ENCODE assay signal across 8 cellular contexts in the genomic region with DNA sequence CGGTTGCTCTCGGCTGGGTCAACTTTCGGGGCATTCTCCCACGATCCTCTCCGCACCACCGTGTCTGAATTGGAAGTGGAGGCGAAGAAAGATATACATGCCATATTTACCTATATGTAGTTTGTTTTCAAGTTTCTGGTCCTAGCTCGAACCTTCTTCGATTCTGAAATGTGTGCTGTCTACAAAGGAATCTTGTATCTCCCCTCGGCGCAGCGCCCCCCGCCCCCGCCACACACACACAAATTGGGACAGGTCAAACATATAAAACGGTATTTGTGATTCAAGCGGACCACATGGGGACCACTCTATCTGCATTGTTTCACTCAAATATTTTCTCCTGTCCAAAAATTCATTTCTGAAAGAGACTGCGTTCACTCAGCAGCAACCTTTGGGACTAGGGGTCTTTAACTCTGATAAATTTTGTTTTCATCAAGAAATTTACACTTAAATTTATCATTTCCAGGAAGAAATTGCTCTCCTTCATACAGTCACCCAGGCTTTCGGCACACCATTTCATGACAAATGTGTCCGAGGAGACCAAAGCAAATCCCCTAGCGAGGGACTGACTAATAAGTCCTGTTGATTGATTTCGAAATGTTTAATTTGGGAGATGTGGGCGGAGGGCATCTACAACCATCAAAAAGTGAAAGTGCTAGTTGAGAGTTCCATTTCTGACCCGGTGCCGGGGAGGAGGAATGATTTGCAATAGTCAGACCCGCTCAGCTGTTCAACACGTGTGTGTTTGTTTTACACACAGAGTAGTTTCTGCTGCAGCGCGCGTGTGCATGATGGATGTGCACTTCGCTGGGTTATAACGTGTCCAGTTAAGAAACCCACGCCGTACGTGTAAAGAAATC. TPM values are rescaled to one million over a fixed set of nuclear protein-coding genes. Genes with fewer than 3 reads are reported as not detected.
DNase-seq lines count a peak whose midpoint lies in the region; ATAC-seq and TF ChIP-seq lines count a peak whose summit lies in the region.

No MANE protein-coding gene starts in this region.

- POLR2A ChIA-PET in OCI-LY7 (lab: Charles Lee), result interaction anchor here (1.2 kb wide), 1 partner anchor 531 kb away, joined by 3 read pairs; the partner anchor contains the start of gene TEX10

- in situ Hi-C loops in GM23248 (cut with MboI), result no loop called here

- H4K20me1 ChIP-seq in GM23248 (ENCODE audit: insufficient read depth) (no peaks in the 10 kb centered on the region), OCI-LY7 (ENCODE audit: insufficient read depth, low read length) (no peaks in the 10 kb centered on the region)

- TF ChIP-seq CTCF in OCI-LY7 (conservative IDR thresholded peaks at IDR 0.05; ENCODE audit: low read length) (peak; percentile 45), fibroblast of villous mesenchyme (IDR thresholded peaks at IDR 0.05; ENCODE audit: insufficient read depth, low read depth, low read length) (peak; percentile 6), nephron (IDR thresholded peaks at IDR 0.05; ENCODE audit: unreplicated experiment in 3 of 3) (no peak), thyroid gland (IDR thresholded peaks at IDR 0.05) (peak in 1 of 6 experiments; percentile 4)

- H3K4me1 Mint-ChIP-seq in nephron, result peaks cover 39% of the 10 kb centered on the region

- CTCF ChIA-PET in OCI-LY7 (lab: Charles Lee; ENCODE audit: unreplicated experiment), result no interaction called here

- no peaks in the 10 kb centered on the region for H3K9me3 Mint-ChIP-seq in nephron

- H3K27me3 ChIP-seq in ACC112 (ENCODE audit: insufficient read depth, low read length), result 0 out of 2 replicates have a peak, but pooled peaks cover 7% of the 10 kb centered on the region
- no peaks in the 10 kb centered on the region for H3K27me3 ChIP-seq in GM23248 (replicated peaks; ENCODE audit: insufficient read depth)
- no peaks in the 10 kb centered on the region for H3K27me3 ChIP-seq in thyroid gland

- intact Hi-C loops in OCI-LY7 (cut with micrococcal nuclease; ENCODE audit: unreplicated experiment), result loop anchor here (1.0 kb wide), 1 partner anchor 530 kb away; no protein-coding TSS in a partner anchor
- intact Hi-C loops in thyroid gland (cut with DNase I), result no loop called here

- H3K4me1 ChIP-seq in ACC112 (ENCODE audit: control insufficient read depth, insufficient read depth, low read length, unreplicated experiment), result peaks cover 8% of the 10 kb centered on the region
- peaks cover 6% of the 10 kb centered on the region for H3K4me1 ChIP-seq in GM23248 (ENCODE audit: insufficient read depth)
- peaks cover 37% of the 10 kb centered on the region for H3K4me1 ChIP-seq in OCI-LY7 (ENCODE audit: insufficient read depth, low read length, poor library complexity, severe bottlenecking)
- H3K4me1 ChIP-seq in thyroid gland, result peaks cover 20 to 23% of the 10 kb centered on the region in 2 donors

- H2AFZ ChIP-seq in ACC112 (ENCODE audit: low read length, unreplicated experiment) (peak overlapping the region; percentile 69), GM23248 (peak overlapping the region; percentile 90), OCI-LY7 (ENCODE audit: low read length) (peak overlapping the region; percentile 72)

- TF ChIP-seq POLR2A in thyroid gland (IDR thresholded peaks at IDR 0.05), result no peak

- H3K27ac ChIP-seq in ACC112 (ENCODE audit: low read depth, low read length) (peak overlapping the region; percentile 95), GM23248 (peak overlapping the region; percentile 97), OCI-LY7 (ENCODE audit: low read depth, low read length, poor library complexity, severe bottlenecking) (peak overlapping the region; percentile 80), thyroid gland (peak overlapping the region; percentile 92 to 100 (median 99))

- H3K4me2 ChIP-seq in GM23248 (ENCODE audit: unreplicated experiment) (peak overlapping the region; percentile 98), OCI-LY7 (ENCODE audit: low read length) (peak overlapping the region; percentile 98)

- H3K9me3 ChIP-seq in GM23248 (ENCODE audit: low read depth) (no peaks in the 10 kb centered on the region), OCI-LY7 (ENCODE audit: low read length) (no peaks in the 10 kb centered on the region), thyroid gland (no peaks in the 10 kb centered on the region)

- no peaks in the 10 kb centered on the region for H3K36me3 Mint-ChIP-seq in nephron (ENCODE audit: low read depth)

- peaks cover 44% of the 10 kb centered on the region for H3K27me3 Mint-ChIP-seq in nephron (ENCODE audit: low read depth)

- no peaks in the 10 kb centered on the region for H3K36me3 ChIP-seq in ACC112 (ENCODE audit: insufficient read depth, low read length)
- no peaks in the 10 kb centered on the region for H3K36me3 ChIP-seq in GM23248 (ENCODE audit: low read depth)
- H3K36me3 ChIP-seq in OCI-LY7 (ENCODE audit: insufficient read depth, low read length), result no peaks in the 10 kb centered on the region
- no peaks in the 10 kb centered on the region for H3K36me3 ChIP-seq in thyroid gland

- ATAC-seq in GM19455 (IDR thresholded peaks at IDR 0.05; ENCODE audit: unreplicated experiment), result no peak

- peak overlapping the region; percentile 96 for H3K9ac ChIP-seq in GM23248

- peak overlapping the region; percentile 85 to 89 (median 87) for H3K4me3 Mint-ChIP-seq in nephron

- peaks cover 21% of the 10 kb centered on the region for H3F3A ChIP-seq in GM23248 (ENCODE audit: insufficient read depth)

- no peaks in the 10 kb centered on the region for H3K9me2 ChIP-seq in GM23248 (ENCODE audit: insufficient read depth)
- H3K9me2 ChIP-seq in OCI-LY7 (ENCODE audit: insufficient read depth, low read length), result no peaks in the 10 kb centered on the region

- H3K79me2 ChIP-seq in ACC112 (ENCODE audit: control insufficient read depth, insufficient read depth, low read length, unreplicated experiment), result no peaks in the 10 kb centered on the region
- H3K79me2 ChIP-seq in GM23248 (ENCODE audit: insufficient read depth), result 0 out of 2 replicates have a peak, but pooled peaks cover 14% of the 10 kb centered on the region
- peaks cover 5% of the 10 kb centered on the region; the same call in 1 of the 2 replicates for H3K79me2 ChIP-seq in OCI-LY7 (ENCODE audit: insufficient read depth, low read depth, low read length)

- DNase-seq in GM23248, result peak; percentile 88
- DNase-seq in OCI-LY7 (ENCODE audit: low spot score), result peak; percentile 66
- DNase-seq in activated gamma-delta T cell treated with Interleukin-2 at 50 U/mL for 16 hours, result peak; percentile 31
- peak; percentile 95 for DNase-seq in fibroblast of villous mesenchyme (ENCODE audit: low read depth)
- peak; percentile 75 to 76 for DNase-seq in thyroid gland

- peak overlapping the region; percentile 90 for H3K4me3 ChIP-seq in ACC112 (ENCODE audit: low read depth, low read length)
- peak overlapping the region; percentile 85 for H3K4me3 ChIP-seq in GM23248
- peak overlapping the region; percentile 73 for H3K4me3 ChIP-seq in OCI-LY7 (ENCODE audit: low read depth, low read length, poor library complexity, severe bottlenecking)
- peak overlapping the region; percentile 91 for H3K4me3 ChIP-seq in fibroblast of villous mesenchyme (ENCODE audit: low read depth, low read length)
- peak overlapping the region; percentile 50 to 92 (median 92) for H3K4me3 ChIP-seq in thyroid gland (replicated peaks in 1 of 3)

- TSS peak; percentile 89 for BruUV-seq in OCI-LY7 (replicated peaks; lab: Mats Ljungman, UMichigan)

- 2% methylated on average over 34 of the region's 34 CpGs for WGBS in GM23248 (ENCODE audit: low coverage in 1 of 2, low lambda C conversion rate in 2 of 2, missing lambda C conversion rate in 2 of 2), 2 experiments
- 0 to 1% methylated on average over 29 to 34 of the region's 34 CpGs for WGBS in thyroid gland, 2 donors

- peak overlapping the region; percentile 82 to 95 (median 84) for H3K27ac Mint-ChIP-seq in nephron

RNA-seq across cellular contexts. Expression of gene NR4A3, which starts 1.1 kb away (rescaled TPM):
- 1.4 and 1.8 TPM in 2 replicates for total RNA-seq in GM23248 (2014; rRNA removed; shearing (Covaris generic))
- 0.56 and 1.0 TPM in 2 replicates for polyA plus RNA-seq in GM23248 (2016; fragmentation: Nextera tagmentation; extraction: Ambion mirVana)
- total RNA-seq in OCI-LY7 (2014; rRNA removed; shearing (Covaris generic)), result 0.13 and 0.18 TPM in 2 replicates
- total RNA-seq in OCI-LY7 (2022), result 0.46 and 0.74 TPM in 2 replicates
- total RNA-seq in fibroblast of villous mesenchyme, result under 0.01 TPM in 2 replicates
- 1 to 10 TPM; 1.7 to 4.8 (median 2.3) TPM for total RNA-seq in thyroid gland

Comparison
In these comparisons a context has a peak if more than half of its experiments do, and no peak if none do; other contexts are left out.
1. DNase-seq: peak in every context shown above with its lines; median percentile 95 in fibroblast of villous mesenchyme; 88 in GM23248; 76 in thyroid gland; 66 in OCI-LY7; 31 in activated gamma-delta T cell treated with Interleukin-2 at 50 U/mL for 16 hours.
2. CTCF ChIP-seq: peak in OCI-LY7 (single experiment) and fibroblast of villous mesenchyme (single experiment); none in nephron (0 of 3).
3. Peak in every context shown above with its lines, with median percentiles within 50 percentile points of each other: H2AFZ ChIP-seq, H3K27ac ChIP-seq and H3K4me3 ChIP-seq.